ENCODE assay signal across 21 cellular contexts in genomic region chr7:152683297-152683696, GRCh38.
"Had no signal": no experiment of that assay in that cellular context is flagged by ENCODE, and none has a peak within 500 bp of the region (broad histone marks: within the 10 kb centered on the region; RNA-seq: fewer than 3 reads in every experiment).

No MANE protein-coding gene starts in this region.

- DNase-seq: effector CD4-positive, alpha-beta T cell; gastrocnemius medialis; heart right ventricle; hypothalamus; islet precursor cell; mammary epithelial cell; naive thymus-derived CD4-positive, alpha-beta T cell; nephron progenitor cell; sigmoid colon; stimulated activated CD4-positive, alpha-beta T cell treated with anti-CD3 and anti-CD28 coated beads, Interleukin-12 subunit alpha, Interleukin-12 subunit beta, amount 100 ng/mL, for 4 hours; stimulated activated naive CD4-positive, alpha-beta T cell; stomach; substantia nigra; transverse colon; uterus had no signal

- H3K4me3 ChIP-seq: coronary artery, gastrocnemius medialis, heart right ventricle, right atrium auricular region, sigmoid colon, skin epidermis, stomach, thoracic aorta, transverse colon, uterus had no signal

- H3K36me3 Mint-ChIP-seq: naive thymus-derived CD4-positive, alpha-beta T cell had no signal

- H3K4me1 Mint-ChIP-seq: naive thymus-derived CD4-positive, alpha-beta T cell; nephron progenitor cell had no signal

- H3K27ac Mint-ChIP-seq: naive thymus-derived CD4-positive, alpha-beta T cell had no signal

- H3K27me3 Mint-ChIP-seq: naive thymus-derived CD4-positive, alpha-beta T cell had no signal

- ATAC-seq: gastrocnemius medialis; heart right ventricle; left lobe of liver; naive thymus-derived CD4-positive, alpha-beta T cell had no signal

- H3K4me1 ChIP-seq: gastrocnemius medialis, heart right ventricle, right atrium auricular region, sigmoid colon, stomach, transverse colon, uterus had no signal

- H3K9me3 ChIP-seq: gastrocnemius medialis, neutrophil, right atrium auricular region, sigmoid colon, stomach, thoracic aorta, transverse colon, uterus had no signal

- H3K9me3 Mint-ChIP-seq: naive thymus-derived CD4-positive, alpha-beta T cell had no signal

- H3K27me3 ChIP-seq: gastrocnemius medialis, heart right ventricle, neutrophil, right atrium auricular region, sigmoid colon, stomach, transverse colon, uterus had no signal

- H3K4me3 Mint-ChIP-seq: naive thymus-derived CD4-positive, alpha-beta T cell; nephron progenitor cell had no signal

- H3K36me3 ChIP-seq: gastrocnemius medialis, heart right ventricle, neutrophil, right atrium auricular region, sigmoid colon, stomach, thoracic aorta, transverse colon, uterus had no signal

- H3K27ac ChIP-seq: coronary artery, gastrocnemius medialis, heart right ventricle, neutrophil, right atrium auricular region, sigmoid colon, skin epidermis, stomach, thoracic aorta, transverse colon, uterus had no signal
